In genomic region chr2:131105950-131106801, GRCh38 we compare ENCODE assay signal across 9 cellular contexts. TPM values are rescaled to one million over a fixed set of nuclear protein-coding genes. Genes with fewer than 3 reads are reported as not detected.
DNase-seq lines count a peak whose midpoint lies in the region; ATAC-seq, FAIRE-seq and TF ChIP-seq lines count a peak whose summit lies in the region.
"Had no signal": no experiment of that assay in that cellular context is flagged by ENCODE, and none has a peak within 500 bp of the region (broad histone marks: within the 10 kb centered on the region; RNA-seq: fewer than 3 reads in every experiment).

No MANE protein-coding gene starts in this region.

- peak overlapping the region; percentile 97 for H3K9ac ChIP-seq in astrocyte (ENCODE audit: low read length)

- peak overlapping the region; percentile 94 for H3K27ac Mint-ChIP-seq in astrocyte (ENCODE audit: unreplicated experiment)

- intact Hi-C loops in Panc1 (cut with micrococcal nuclease; ENCODE audit: unreplicated experiment): no loop called here

- POLR2A ChIA-PET in Panc1 (lab: Charles Lee): no interaction called here

- in situ Hi-C loops in Panc1 (cut with HindIII; ENCODE audit: low pct_unique_long_range_greater_than_20kb, low sequenced_read_pairs): no loop called here

- DNase-seq in BE2C (no peak), Panc1 (ENCODE audit: low read depth, low spot score) (no peak), astrocyte (ENCODE audit: low read depth) (peak; percentile 38), DMS114 treated with DMSO at 0.1 percent for 48 hours (lab: John Stamatoyannopoulos, UW; ENCODE audit: unreplicated experiment) (no peak)

- H3K27me3 ChIP-seq in BE2C (no peaks in the 10 kb centered on the region), Panc1 (ENCODE audit: control insufficient read depth, insufficient read depth, low read length) (no peaks in the 10 kb centered on the region), astrocyte (ENCODE audit: insufficient read depth, low read length) (no peaks in the 10 kb centered on the region)

- H2AFZ ChIP-seq in astrocyte (ENCODE audit: low read depth, low read length): peak overlapping the region; percentile 89

- no peaks in the 10 kb centered on the region for H3K4me1 ChIP-seq in BE2C
- peaks cover 19% of the 10 kb centered on the region for H3K4me1 ChIP-seq in Panc1 (ENCODE audit: control insufficient read depth, insufficient read depth, low read length)
- peaks cover 14% of the 10 kb centered on the region for H3K4me1 ChIP-seq in astrocyte (ENCODE audit: insufficient read depth, low read length)

- H3K9me3 ChIP-seq in BE2C (no peaks in the 10 kb centered on the region), Panc1 (ENCODE audit: control insufficient read depth, insufficient read depth, low read depth, low read length) (no peaks in the 10 kb centered on the region), astrocyte (ENCODE audit: insufficient read depth, low read depth, low read length) (no peaks in the 10 kb centered on the region)

- BruUV-seq in Panc1 (replicated peaks; lab: Mats Ljungman, UMichigan): TSS peak; percentile 67

- peaks cover 61% of the 10 kb centered on the region for H3K79me2 ChIP-seq in astrocyte (ENCODE audit: insufficient read depth, low read length)

- FAIRE-seq in astrocyte (lab: Jason Lieb, UNC): no peak
- FAIRE-seq: TTC549 had no signal

- ATAC-seq in GM19023 (IDR thresholded peaks at IDR 0.05; ENCODE audit: unreplicated experiment) (peak; percentile 49), HG03139 (IDR thresholded peaks at IDR 0.05; ENCODE audit: unreplicated experiment) (peak; percentile 26), Panc1 (0 out of 2 replicates have a peak, but pooled peaks have one; percentile 10)

- CTCF ChIA-PET in Panc1 (lab: Charles Lee): no interaction called here

- peak overlapping the region; percentile 88 for H3K4me2 ChIP-seq in astrocyte (ENCODE audit: low read length)

- H3K36me3 Mint-ChIP-seq in astrocyte (ENCODE audit: low read depth, unreplicated experiment): no peaks in the 10 kb centered on the region

- peaks cover 48% of the 10 kb centered on the region for H4K20me1 ChIP-seq in astrocyte (ENCODE audit: insufficient read depth, low read length)

- no peaks in the 10 kb centered on the region for H3K27me3 Mint-ChIP-seq in astrocyte (ENCODE audit: low read depth, unreplicated experiment)

- H3K27ac ChIP-seq in Panc1 (ENCODE audit: low read length): peak overlapping the region; percentile 96
- H3K27ac ChIP-seq in astrocyte (ENCODE audit: low read depth, low read length): peak overlapping the region; percentile 93
- H3K27ac ChIP-seq in skin epidermis: peak overlapping the region; percentile 77 to 99 (median 94)

- H3K9me3 Mint-ChIP-seq in astrocyte (ENCODE audit: unreplicated experiment): no peaks in the 10 kb centered on the region

- peak overlapping the region; percentile 99 for H3K4me3 Mint-ChIP-seq in astrocyte (ENCODE audit: unreplicated experiment)

- H3K4me1 Mint-ChIP-seq in astrocyte (ENCODE audit: low read depth, unreplicated experiment): peaks cover 16% of the 10 kb centered on the region

- no peaks in the 10 kb centered on the region for H3K36me3 ChIP-seq in BE2C
- H3K36me3 ChIP-seq in Panc1 (ENCODE audit: control insufficient read depth, insufficient read depth, low read length): no peaks in the 10 kb centered on the region; the same call in 1 of the 2 replicates
- peaks cover 3% of the 10 kb centered on the region for H3K36me3 ChIP-seq in astrocyte (ENCODE audit: insufficient read depth, low read length)

- TF ChIP-seq CTCF in BE2C (IDR thresholded peaks at IDR 0.05; ENCODE audit: low read depth, low read length) (no peak), Panc1 (IDR thresholded peaks at IDR 0.05) (no peak), astrocyte (IDR thresholded peaks at IDR 0.05; ENCODE audit: insufficient read depth, low read depth, low read length) (no peak)

- H3K4me3 ChIP-seq in BE2C (ENCODE audit: low read depth, low read length): peak overlapping the region; percentile 76
- H3K4me3 ChIP-seq in Panc1 (ENCODE audit: low read depth in 2 of 2, low read length in 2 of 2): peak overlapping the region; percentile 95 to 96
- H3K4me3 ChIP-seq in astrocyte (ENCODE audit: insufficient read depth, low read depth, low read length): peak overlapping the region; percentile 96
- peak overlapping the region; percentile 87 for H3K4me3 ChIP-seq in iPS-11a (ENCODE audit: low read depth, low read length)
- H3K4me3 ChIP-seq in skin epidermis: peak overlapping the region; percentile 70 to 99 (median 91)

RNA-seq across cellular contexts. Expression of gene PLEKHB2, which starts 1.0 kb away (rescaled TPM):
- 39.1 TPM for polyA plus RNA-seq in BE2C (2012; ENCODE audit: insufficient read depth, insufficient read length, low read depth)
- total RNA-seq in Panc1 (2021; ENCODE audit: unreplicated experiment): 72.0 TPM
- polyA plus RNA-seq in Panc1 (2012; ENCODE audit: insufficient read length): 60.3 TPM
- 92.2 and 100 TPM in 2 replicates for total RNA-seq in astrocyte

RNA-seq across cellular contexts. Expression of gene FAM168B, which starts 12.9 kb away (rescaled TPM):
- polyA plus RNA-seq in BE2C (2012; ENCODE audit: insufficient read depth, insufficient read length, low read depth): 88.6 TPM
- 137 TPM for total RNA-seq in Panc1 (2021; ENCODE audit: unreplicated experiment)
- 112 TPM for polyA plus RNA-seq in Panc1 (2012; ENCODE audit: insufficient read length)
- 111 and 117 TPM in 2 replicates for total RNA-seq in astrocyte
